Comparison of ENCODE assay signal across 11 cellular contexts in genomic region chr13:73715910-73716257, GRCh38.
DNase-seq lines count a peak whose midpoint lies in the region; ATAC-seq, FAIRE-seq and TF ChIP-seq lines count a peak whose summit lies in the region.
"Had no signal": no experiment of that assay in that cellular context is flagged by ENCODE, and none has a peak within 500 bp of the region (broad histone marks: within the 10 kb centered on the region; RNA-seq: fewer than 3 reads in every experiment).

No MANE protein-coding gene starts in this region.

- H3K4me1 ChIP-seq in kidney (ENCODE audit: control insufficient read depth in 1 of 2, insufficient read depth in 1 of 2, low read depth in 1 of 2, low read length in 2 of 2): no peaks in the 10 kb centered on the region
- peaks cover 0 to 21% (median 11%) of the 10 kb centered on the region in 12 donors for H3K4me1 ChIP-seq in heart left ventricle

- no peak for DNase-seq in T-helper 1 cell
- peak; percentile 34 for DNase-seq in SK-MEL-5 (ENCODE audit: low read depth, low spot score)
- peak; percentile 52 for DNase-seq in retinal pigment epithelial cell (ENCODE audit: low read depth)
- DNase-seq in NCI-H146 treated with DMSO at 0.1 percent for 48 hours (lab: John Stamatoyannopoulos, UW; ENCODE audit: unreplicated experiment): no peak
- no peak for DNase-seq in kidney
- no peak for DNase-seq in heart left ventricle
- DNase-seq: NCI-H1092 treated with DMSO at 0.1 percent for 48 hours had no signal

- FAIRE-seq in kidney (lab: Jason Lieb, UNC): no peak
- FAIRE-seq: GM18507 had no signal

- in situ Hi-C loops in SK-MEL-5 (cut with HindIII; ENCODE audit: low pct_unique_long_range_greater_than_20kb, low sequenced_read_pairs): no loop called here

- no peaks in the 10 kb centered on the region for H3K27me3 ChIP-seq in heart left ventricle

- H3K27ac Mint-ChIP-seq in T-helper 1 cell treated with Interleukin-12 subunit alpha and Interleukin-12 subunit beta and Interleukin-4 antibody, amounts not matched to agents 30 μg/mL and 1 μg/mL, for 36 hours: peak overlapping the region; percentile 92

- no peak overlapping the region for H3K9ac ChIP-seq in kidney (ENCODE audit: low read length in 2 of 2)

- ATAC-seq in HG02870 (IDR thresholded peaks at IDR 0.05; ENCODE audit: unreplicated experiment): peak; percentile 57
- ATAC-seq in heart left ventricle: no peak

- peak overlapping the region; percentile 56 for H3K4me3 Mint-ChIP-seq in T-helper 1 cell treated with Interleukin-12 subunit alpha and Interleukin-12 subunit beta and Interleukin-4 antibody, amounts not matched to agents 30 μg/mL and 1 μg/mL, for 36 hours

- H3K9me3 Mint-ChIP-seq in T-helper 1 cell treated with Interleukin-12 subunit alpha and Interleukin-12 subunit beta and Interleukin-4 antibody, amounts not matched to agents 30 μg/mL and 1 μg/mL, for 36 hours: no peaks in the 10 kb centered on the region

- intact Hi-C loops in kidney (cut with DNase I): no loop called here
- intact Hi-C loops in heart left ventricle (cut with DNase I): no loop called here

- H3K9me3 ChIP-seq in kidney (ENCODE audit: control insufficient read depth in 1 of 2, low read length in 2 of 2) (no peaks in the 10 kb centered on the region), heart left ventricle (no peaks in the 10 kb centered on the region)

- no peak for TF ChIP-seq POLR2A in heart left ventricle (IDR thresholded peaks at IDR 0.05)

- no peaks in the 10 kb centered on the region for H3K27me3 Mint-ChIP-seq in T-helper 1 cell treated with Interleukin-12 subunit alpha and Interleukin-12 subunit beta and Interleukin-4 antibody, amounts not matched to agents 30 μg/mL and 1 μg/mL, for 36 hours (ENCODE audit: low read depth)

- H3K27ac ChIP-seq in kidney (ENCODE audit: low read depth in 2 of 2, low read length in 2 of 2) (no peak overlapping the region), heart left ventricle (peak overlapping the region in 1 of 12 donors; percentile 46)
- H3K27ac ChIP-seq: 22Rv1 had no signal

- 60 to 82% (median 72%) methylated on average over 2 of the region's 2 CpGs for WGBS in heart left ventricle, 4 donors

- peaks cover 4 to 11% of the 10 kb centered on the region in 2 donors for H3K36me3 ChIP-seq in kidney (ENCODE audit: control insufficient read depth in 1 of 2, insufficient read depth in 2 of 2, low read length in 2 of 2)
- H3K36me3 ChIP-seq in heart left ventricle: peaks cover 0 to 51% (median 11%) of the 10 kb centered on the region in 9 donors

- H3K4me1 Mint-ChIP-seq in T-helper 1 cell treated with Interleukin-12 subunit alpha and Interleukin-12 subunit beta and Interleukin-4 antibody, amounts not matched to agents 30 μg/mL and 1 μg/mL, for 36 hours (ENCODE audit: low read depth): peaks cover 40% of the 10 kb centered on the region

- H3K36me3 Mint-ChIP-seq in T-helper 1 cell treated with Interleukin-12 subunit alpha and Interleukin-12 subunit beta and Interleukin-4 antibody, amounts not matched to agents 30 μg/mL and 1 μg/mL, for 36 hours (ENCODE audit: low read depth): peaks cover 32% of the 10 kb centered on the region

- H3K4me3 ChIP-seq in retinal pigment epithelial cell (ENCODE audit: low read length) (no peak overlapping the region), kidney (ENCODE audit: low read length in 2 of 2) (no peak overlapping the region), heart left ventricle (no peak overlapping the region)

- no peak for TF ChIP-seq CTCF in retinal pigment epithelial cell (conservative IDR thresholded peaks at IDR 0.05; ENCODE audit: low read depth, low read length)
- no peak for TF ChIP-seq CTCF in kidney (IDR thresholded peaks at IDR 0.05; ENCODE audit: borderline replicate concordance, extremely low read depth, insufficient read depth)
- TF ChIP-seq CTCF in heart left ventricle (IDR thresholded peaks at IDR 0.05): no peak

Comparison
In these comparisons a context has a peak if more than half of its experiments do, and no peak if none do; other contexts are left out.
1. DNase-seq: peak in SK-MEL-5 (single experiment) and retinal pigment epithelial cell (single experiment); none in T-helper 1 cell (0 of 5), NCI-H146 treated with DMSO at 0.1 percent for 48 hours (single experiment), kidney (single experiment) and heart left ventricle (0 of 5).